1 cellular context compared by ENCODE assay signal in the genomic region with DNA sequence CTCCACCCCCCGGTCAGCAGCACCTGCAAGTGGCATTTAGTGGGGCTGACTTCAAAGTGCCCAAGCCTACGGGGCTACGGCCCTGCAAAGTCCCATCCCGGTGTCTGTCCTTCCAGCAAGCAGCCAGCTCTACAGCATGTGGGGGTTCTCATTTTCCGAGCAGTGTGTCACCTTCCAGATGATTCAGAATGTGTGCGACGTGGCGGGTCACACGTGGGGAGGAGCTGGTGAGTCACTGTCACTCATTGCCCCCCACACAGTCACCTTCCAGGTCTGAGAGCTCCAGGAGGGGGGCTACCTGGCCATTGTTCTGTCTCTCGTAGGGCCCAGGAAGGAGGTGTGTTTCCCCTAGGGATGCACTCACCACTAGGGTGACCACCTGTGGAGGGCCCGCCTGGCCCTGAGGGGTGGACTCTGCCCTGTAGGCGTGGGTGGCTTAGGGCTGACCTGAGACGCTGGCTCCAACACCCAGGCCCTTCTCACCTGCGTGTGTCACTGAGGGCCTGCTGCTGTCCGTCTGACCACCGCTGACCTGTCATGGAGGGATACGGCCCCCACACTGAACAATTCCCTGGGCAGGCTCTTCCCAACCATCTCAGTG.
TF ChIP-seq lines count a peak whose summit lies in the region.

No MANE protein-coding gene starts in this region.

TF ChIP-seq in IMR-90, 13 proteins besides CTCF, POLR2A, EP300 and RAD21 (continued from another document):
- TF ChIP-seq CHD1 (IDR thresholded peaks at IDR 0.05; ENCODE audit: low read depth, low read length), result no peak
- TF ChIP-seq MXI1 (IDR thresholded peaks at IDR 0.05; ENCODE audit: borderline replicate concordance, low read depth, low read length), result no peak
- TF ChIP-seq, protein P1, sequence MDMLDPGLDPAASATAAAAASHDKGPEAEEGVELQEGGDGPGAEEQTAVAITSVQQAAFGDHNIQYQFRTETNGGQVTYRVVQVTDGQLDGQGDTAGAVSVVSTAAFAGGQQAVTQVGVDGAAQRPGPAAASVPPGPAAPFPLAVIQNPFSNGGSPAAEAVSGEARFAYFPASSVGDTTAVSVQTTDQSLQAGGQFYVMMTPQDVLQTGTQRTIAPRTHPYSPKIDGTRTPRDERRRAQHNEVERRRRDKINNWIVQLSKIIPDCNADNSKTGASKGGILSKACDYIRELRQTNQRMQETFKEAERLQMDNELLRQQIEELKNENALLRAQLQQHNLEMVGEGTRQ (IDR thresholded peaks at IDR 0.05; ENCODE audit: low read depth, low read length), result peak; percentile 24; the same call in 1 of the 2 replicates
TF ChIP-seq in IMR-90: peak in this region for 2.
